8 cellular contexts compared by ENCODE assay signal in genomic region chr3:38004415-38005075, GRCh38. TPM values are rescaled to one million over a fixed set of nuclear protein-coding genes. Genes with fewer than 3 reads are reported as not detected.
DNase-seq lines count a peak whose midpoint lies in the region; ATAC-seq lines count a peak whose summit lies in the region.

No MANE protein-coding gene starts in this region.

- no peak overlapping the region for H2BK12ac ChIP-seq in mesenchymal stem cell (ENCODE audit: low read length in 2 of 2)

- H3K9ac ChIP-seq in mesenchymal stem cell (ENCODE audit: low read length) = peak overlapping the region; percentile 31

- H3K4me1 ChIP-seq in mesenchymal stem cell (ENCODE audit: control insufficient read depth, insufficient read depth, low read depth, low read length) = peaks cover 2% of the 10 kb centered on the region

- no peak overlapping the region for H2AFZ ChIP-seq in mesenchymal stem cell (ENCODE audit: low read depth, low read length)

- no peaks in the 10 kb centered on the region for H3K27me3 Mint-ChIP-seq in effector memory CD8-positive, alpha-beta T cell

- no peak overlapping the region for H3K23ac ChIP-seq in mesenchymal stem cell (ENCODE audit: low read length in 2 of 2)

- peaks cover 26% of the 10 kb centered on the region for H3K36me3 Mint-ChIP-seq in effector memory CD8-positive, alpha-beta T cell (ENCODE audit: insufficient read depth)

- no peak overlapping the region for H3K27ac ChIP-seq in mesenchymal stem cell (ENCODE audit: low read length, poor library complexity, severe bottlenecking)

- peak; percentile 72 for ATAC-seq in effector memory CD8-positive, alpha-beta T cell (replicated peaks)

- H2BK120ac ChIP-seq in mesenchymal stem cell (ENCODE audit: low read depth, low read length) = no peak overlapping the region

- H3K36me3 ChIP-seq in mesenchymal stem cell (ENCODE audit: control insufficient read depth in 1 of 2, insufficient read depth in 2 of 2, low read depth in 1 of 2, low read length in 2 of 2) = peaks cover 39 to 64% of the 10 kb centered on the region in 2 experiments

- no peak overlapping the region for H3K4me2 ChIP-seq in mesenchymal stem cell (ENCODE audit: low read length, poor library complexity, severe bottlenecking)

- H3K9me3 Mint-ChIP-seq in effector memory CD8-positive, alpha-beta T cell = no peaks in the 10 kb centered on the region

- peak; percentile 21 for DNase-seq in DMS114 treated with DMSO at 0.1 percent for 48 hours (lab: John Stamatoyannopoulos, UW; ENCODE audit: unreplicated experiment)
- DNase-seq in GOT3 (lab: John Stamatoyannopoulos, UW) = peak; percentile 16
- peak; percentile 89 for DNase-seq in NCI-H2029 treated with DMSO at 0.1 percent for 48 hours (lab: John Stamatoyannopoulos, UW)
- peak; percentile 57 for DNase-seq in activated CD4-positive, alpha-beta T cell treated with anti-CD3 and anti-CD28 coated beads, Interleukin-2, amount 50 U/mL, for 1 hour
- DNase-seq in effector memory CD8-positive, alpha-beta T cell = peak in 2 of 3 experiments; percentile 49 to 51
- peak; percentile 72 for DNase-seq in mesenchymal stem cell
- peak; percentile 41 for DNase-seq in stimulated activated naive CD4-positive, alpha-beta T cell treated with Interleukin-2 at 50 U/mL for 16 hours (lab: John Stamatoyannopoulos, UW)
- DNase-seq in epidermal melanocyte (ENCODE audit: insufficient read length, low spot score) = no peak

- no peak overlapping the region for H3K18ac ChIP-seq in mesenchymal stem cell (ENCODE audit: low read depth in 1 of 2, low read length in 2 of 2)

- H3K4me1 Mint-ChIP-seq in effector memory CD8-positive, alpha-beta T cell (ENCODE audit: low read depth in 2 of 2) = peaks cover 23 to 25% of the 10 kb centered on the region in 2 donors

- peak overlapping the region in 1 of 2 donors; percentile 89 for H3K27ac Mint-ChIP-seq in effector memory CD8-positive, alpha-beta T cell

- H3K27me3 ChIP-seq in mesenchymal stem cell (ENCODE audit: control insufficient read depth in 1 of 2, insufficient read depth in 1 of 2, low read length in 2 of 2) = no peaks in the 10 kb centered on the region

- H2BK5ac ChIP-seq in mesenchymal stem cell (ENCODE audit: low read depth, low read length, poor library complexity, severe bottlenecking) = no peak overlapping the region

- peak overlapping the region in 1 of 2 donors; percentile 17 for H3K4me3 Mint-ChIP-seq in effector memory CD8-positive, alpha-beta T cell

- no peak overlapping the region for H2BK15ac ChIP-seq in mesenchymal stem cell (ENCODE audit: low read depth, poor library complexity, severe bottlenecking)

- no peaks in the 10 kb centered on the region for H3K9me3 ChIP-seq in mesenchymal stem cell (ENCODE audit: control insufficient read depth, low read length)

- no peak overlapping the region for H3K14ac ChIP-seq in mesenchymal stem cell (ENCODE audit: low read length in 2 of 2)

- H3K4ac ChIP-seq in mesenchymal stem cell (ENCODE audit: low read depth in 1 of 2, low read length in 2 of 2) = no peak overlapping the region

- 84% methylated on average over 14 of the region's 14 CpGs for WGBS in mesenchymal stem cell

- H4K8ac ChIP-seq in mesenchymal stem cell (ENCODE audit: low read length) = no peak overlapping the region

- H3K79me1 ChIP-seq in mesenchymal stem cell (replicated peaks; ENCODE audit: low read length, poor library complexity, severe bottlenecking) = no peaks in the 10 kb centered on the region

- no peak overlapping the region for H4K91ac ChIP-seq in mesenchymal stem cell (ENCODE audit: low read length)

- H2AK5ac ChIP-seq in mesenchymal stem cell (ENCODE audit: low read length, severe bottlenecking) = no peak overlapping the region

- H3K4me3 ChIP-seq in mesenchymal stem cell (ENCODE audit: insufficient read depth in 1 of 2, low read depth in 1 of 2, low read length in 2 of 2) = no peak overlapping the region

RNA-seq across cellular contexts. Expression of gene VILL, which starts 14.0 kb away (rescaled TPM):
- polyA plus RNA-seq in mesenchymal stem cell (2013, experiment 1 of 2) = 0.98 TPM
- 1.0 TPM for polyA plus RNA-seq in mesenchymal stem cell (2013, experiment 2 of 2)

RNA-seq across cellular contexts. Expression of gene PLCD1, which starts 24.9 kb away (rescaled TPM):
- polyA plus RNA-seq in mesenchymal stem cell (2013, experiment 1 of 2) = 16.1 TPM
- polyA plus RNA-seq in mesenchymal stem cell (2013, experiment 2 of 2) = 16.2 TPM

RNA-seq across cellular contexts. Expression of gene DLEC1, which starts 34.5 kb away (rescaled TPM):
- polyA plus RNA-seq in mesenchymal stem cell (2013, experiment 1 of 2) = 0.01 TPM
- 0.01 TPM for polyA plus RNA-seq in mesenchymal stem cell (2013, experiment 2 of 2)
